Comparison of ENCODE assay signal across 19 cellular contexts in the genomic region with DNA sequence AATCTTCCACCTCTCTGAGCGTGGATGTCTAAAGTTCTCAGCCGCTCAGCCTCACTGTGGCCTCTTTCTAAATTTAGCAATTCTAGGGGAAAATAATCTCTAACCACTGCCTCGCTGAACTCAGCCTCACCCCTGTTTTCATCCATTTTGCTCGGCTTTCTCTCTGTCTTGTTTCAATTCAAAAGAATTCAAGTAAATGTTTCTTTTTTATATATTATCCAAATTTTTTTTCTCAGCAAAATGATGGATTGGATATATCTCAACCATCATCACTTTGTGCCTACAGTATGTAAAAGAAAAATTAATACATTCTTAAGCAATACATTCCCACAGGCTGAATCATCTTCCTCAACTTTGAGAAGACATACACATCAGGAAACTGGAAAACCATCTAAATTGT. TPM values are rescaled to one million over a fixed set of nuclear protein-coding genes. Genes with fewer than 3 reads are reported as not detected.
DNase-seq lines count a peak whose midpoint lies in the region; ATAC-seq and TF ChIP-seq lines count a peak whose summit lies in the region.
"Had no signal": no experiment of that assay in that cellular context is flagged by ENCODE, and none has a peak within 500 bp of the region (broad histone marks: within the 10 kb centered on the region; RNA-seq: fewer than 3 reads in every experiment).

No MANE protein-coding gene starts in this region.

- H3K36me3 ChIP-seq in adipocyte (ENCODE audit: control insufficient read depth, insufficient read depth, low read length, severe bottlenecking) (no peaks in the 10 kb centered on the region), gastrocnemius medialis (no peaks in the 10 kb centered on the region)
- H3K36me3 ChIP-seq: BLaER1 treated with 17β-estradiol and CSF1 and Interleukin-3, amounts not matched to agents 10 nM and 100 nM; right atrium auricular region had no signal

- H3K4me1 ChIP-seq in adipocyte (ENCODE audit: control insufficient read depth, insufficient read depth, low read length) (peaks cover 15% of the 10 kb centered on the region), gastrocnemius medialis (no peaks in the 10 kb centered on the region)
- H3K4me1 ChIP-seq: BLaER1 treated with 17β-estradiol and CSF1 and Interleukin-3, amounts not matched to agents 10 nM and 100 nM; right atrium auricular region had no signal

- ATAC-seq in activated naive CD4-positive, alpha-beta T cell treated with anti-CD3 and anti-CD28 coated beads, Interleukin-2, amount 50 U/mL, for 72 hours: no peak
- no peak for ATAC-seq in gastrocnemius medialis
- ATAC-seq: activated CD8-positive, alpha-beta T cell treated with anti-CD3 and anti-CD28 coated beads for 36 hours; Panc1 had no signal

- H3K9me3 ChIP-seq in adipocyte (ENCODE audit: control insufficient read depth, low read length) (no peaks in the 10 kb centered on the region), gastrocnemius medialis (no peaks in the 10 kb centered on the region)
- H3K9me3 ChIP-seq: BLaER1 treated with 17β-estradiol and CSF1 and Interleukin-3, amounts not matched to agents 10 nM and 100 nM; right atrium auricular region had no signal

- H3K4me3 ChIP-seq in adipocyte (ENCODE audit: low read length) (no peak overlapping the region), fibroblast of mammary gland (ENCODE audit: control insufficient read depth, low read depth, low read length) (no peak overlapping the region), gastrocnemius medialis (no peak overlapping the region)
- H3K4me3 ChIP-seq: BLaER1 treated with 17β-estradiol and CSF1 and Interleukin-3, amounts not matched to agents 10 nM and 100 nM; right atrium auricular region had no signal

- no peak overlapping the region for H3K4me3 Mint-ChIP-seq in activated T-helper 2 cell treated with anti-CD3 and anti-CD28 coated beads, Interferon-gamma antibody, Interleukin-2, Interleukin-4, amounts not matched to agents 10 μg/mL and 5 μg/mL and 100 μg/mL, durations not matched to agents 14 hours and 24 hours and 36 hours (ENCODE audit: low read depth)
- H3K4me3 Mint-ChIP-seq: activated CD8-positive, alpha-beta T cell treated with anti-CD3 and anti-CD28 coated beads for 36 hours; activated naive CD4-positive, alpha-beta T cell treated with anti-CD3 and anti-CD28 coated beads, Interleukin-2, amount 50 U/mL, for 24 hours; type B pancreatic cell had no signal

- no peaks in the 10 kb centered on the region for H3K9me3 Mint-ChIP-seq in activated naive CD4-positive, alpha-beta T cell treated with anti-CD3 and anti-CD28 coated beads, Interleukin-2, amount 50 U/mL, for 72 hours
- no peaks in the 10 kb centered on the region for H3K9me3 Mint-ChIP-seq in activated T-helper 2 cell treated with anti-CD3 and anti-CD28 coated beads, Interferon-gamma antibody, Interleukin-2, Interleukin-4, amounts not matched to agents 10 μg/mL and 5 μg/mL and 100 μg/mL, durations not matched to agents 14 hours and 24 hours and 36 hours
- H3K9me3 Mint-ChIP-seq: activated CD8-positive, alpha-beta T cell treated with anti-CD3 and anti-CD28 coated beads for 36 hours had no signal

- H3K27me3 ChIP-seq in adipocyte (replicated peaks; ENCODE audit: control insufficient read depth, insufficient read depth, low read length): no peaks in the 10 kb centered on the region
- no peaks in the 10 kb centered on the region for H3K27me3 ChIP-seq in gastrocnemius medialis
- H3K27me3 ChIP-seq: BLaER1 treated with 17β-estradiol and CSF1 and Interleukin-3, amounts not matched to agents 10 nM and 100 nM; right atrium auricular region had no signal

- no peak overlapping the region for H3K27ac ChIP-seq in gastrocnemius medialis
- H3K27ac ChIP-seq: BLaER1 treated with 17β-estradiol and CSF1 and Interleukin-3, amounts not matched to agents 10 nM and 100 nM; right atrium auricular region had no signal

- peaks cover 26% of the 10 kb centered on the region for H3K27me3 Mint-ChIP-seq in activated T-helper 2 cell treated with anti-CD3 and anti-CD28 coated beads, Interferon-gamma antibody, Interleukin-2, Interleukin-4, amounts not matched to agents 10 μg/mL and 5 μg/mL and 100 μg/mL, durations not matched to agents 14 hours and 24 hours and 36 hours (ENCODE audit: low read depth)
- H3K27me3 Mint-ChIP-seq: type B pancreatic cell had no signal

- in situ Hi-C loops in gastrocnemius medialis (cut with MboI; ENCODE audit: low sequenced_read_pairs in 4 of 4): no loop called here

- H3K4me1 Mint-ChIP-seq in activated T-helper 2 cell treated with anti-CD3 and anti-CD28 coated beads, Interferon-gamma antibody, Interleukin-2, Interleukin-4, amounts not matched to agents 10 μg/mL and 5 μg/mL and 100 μg/mL, durations not matched to agents 14 hours and 24 hours and 36 hours (ENCODE audit: low read depth): no peaks in the 10 kb centered on the region
- H3K4me1 Mint-ChIP-seq: activated naive CD4-positive, alpha-beta T cell treated with anti-CD3 and anti-CD28 coated beads, Interleukin-2, amount 50 U/mL, for 24 hours had no signal

- no peak overlapping the region for H3K9ac ChIP-seq in adipocyte (ENCODE audit: low read length)
- H3K9ac ChIP-seq: BLaER1 treated with 17β-estradiol and CSF1 and Interleukin-3, amounts not matched to agents 10 nM and 100 nM had no signal

- no peak overlapping the region for H3K27ac Mint-ChIP-seq in activated naive CD4-positive, alpha-beta T cell treated with anti-CD3 and anti-CD28 coated beads, Interleukin-2, amount 50 U/mL, for 72 hours
- H3K27ac Mint-ChIP-seq in activated T-helper 2 cell treated with anti-CD3 and anti-CD28 coated beads, Interferon-gamma antibody, Interleukin-2, Interleukin-4, amounts not matched to agents 10 μg/mL and 5 μg/mL and 100 μg/mL, durations not matched to agents 14 hours and 24 hours and 36 hours: no peak overlapping the region
- H3K27ac Mint-ChIP-seq: activated CD8-positive, alpha-beta T cell treated with anti-CD3 and anti-CD28 coated beads for 36 hours; activated naive CD4-positive, alpha-beta T cell treated with anti-CD3 and anti-CD28 coated beads, Interleukin-2, amount 50 U/mL, for 24 hours; type B pancreatic cell had no signal

- peak; percentile 22 for DNase-seq in A172 (ENCODE audit: low spot score)
- peak; percentile 34 for DNase-seq in HT1080 (ENCODE audit: low read depth)
- DNase-seq in adipocyte (ENCODE audit: low read depth): peak; percentile 55
- peak; percentile 76 for DNase-seq in fibroblast of mammary gland (ENCODE audit: low read depth)
- no peak for DNase-seq in activated gamma-delta T cell treated with Interleukin-2 at 50 U/mL for 16 hours
- DNase-seq in activated naive CD4-positive, alpha-beta T cell treated with anti-CD3 and anti-CD28 coated beads, Interleukin-2, amount 50 U/mL, for 72 hours (ENCODE audit: low spot score in 2 of 2): no peak
- no peak for DNase-seq in gastrocnemius medialis
- no peak for DNase-seq in activated T-helper 2 cell treated with anti-CD3 and anti-CD28 coated beads, Interferon-gamma antibody, Interleukin-2, Interleukin-4, amounts not matched to agents 10 μg/mL and 5 μg/mL and 100 μg/mL, durations not matched to agents 14 hours and 24 hours and 36 hours (ENCODE audit: low spot score)
- DNase-seq: 8988T; activated CD8-positive, alpha-beta T cell treated with anti-CD3 and anti-CD28 coated beads for 36 hours; cortex of kidney; NCI-H2029; stimulated activated CD8-positive, alpha-beta memory T cell treated with anti-CD3 and anti-CD28 coated beads, Interleukin-4, amount 100 ng/mL, for 48 hours; T-helper 9 cell had no signal

- no peaks in the 10 kb centered on the region for H3K36me3 Mint-ChIP-seq in activated naive CD4-positive, alpha-beta T cell treated with anti-CD3 and anti-CD28 coated beads, Interleukin-2, amount 50 U/mL, for 72 hours
- H3K36me3 Mint-ChIP-seq in activated T-helper 2 cell treated with anti-CD3 and anti-CD28 coated beads, Interferon-gamma antibody, Interleukin-2, Interleukin-4, amounts not matched to agents 10 μg/mL and 5 μg/mL and 100 μg/mL, durations not matched to agents 14 hours and 24 hours and 36 hours (ENCODE audit: low read depth): no peaks in the 10 kb centered on the region
- H3K36me3 Mint-ChIP-seq: activated naive CD4-positive, alpha-beta T cell treated with anti-CD3 and anti-CD28 coated beads, Interleukin-2, amount 50 U/mL, for 24 hours; type B pancreatic cell had no signal

- no peak for TF ChIP-seq CTCF in fibroblast of mammary gland (conservative IDR thresholded peaks at IDR 0.05; ENCODE audit: control insufficient read depth, insufficient read depth, low read depth, low read length)
- TF ChIP-seq CTCF in gastrocnemius medialis (IDR thresholded peaks at IDR 0.05 in 4 of 5, conservative IDR thresholded peaks at IDR 0.05 in 1 of 5): no peak

- TF ChIP-seq POLR2A in gastrocnemius medialis (IDR thresholded peaks at IDR 0.05): no peak

- intact Hi-C loops in gastrocnemius medialis (cut with DNase I; ENCODE audit: low total_unique reads): no loop called here
- intact Hi-C loops in activated T-helper 2 cell treated with anti-CD3 and anti-CD28 coated beads, Interferon-gamma antibody, Interleukin-2, Interleukin-4, amounts not matched to agents 10 μg/mL and 5 μg/mL and 100 μg/mL, durations not matched to agents 14 hours and 24 hours and 36 hours (cut with micrococcal nuclease): no loop called here

RNA-seq across cellular contexts. Expression of a gene that starts 24.0 kb away (rescaled TPM):
- total RNA-seq in A172 (2014; rRNA removed; shearing (Covaris generic)): not detected in 2 replicates
- not detected in 2 replicates for total RNA-seq in HT1080 (2014; rRNA removed; shearing (Covaris generic))
- 0.01 and 0.09 TPM in 2 replicates for polyA plus RNA-seq in HT1080 (2015; cell fraction: cytosol; rRNA removed)
- 0.12 and 0.17 TPM in 2 replicates for polyA plus RNA-seq in HT1080 (2015; cell fraction: nucleus; rRNA removed)
- total RNA-seq in activated naive CD4-positive, alpha-beta T cell treated with anti-CD3 and anti-CD28 coated beads, Interleukin-2, amount 50 U/mL, for 72 hours: under 1 TPM in 1 of 2 donors, not detected in 1; 0.10 TPM
- under 1 TPM in 1 of 4 donors, not detected in 3; 0.07 TPM for total RNA-seq in gastrocnemius medialis
- not detected in 2 replicates for total RNA-seq in activated T-helper 2 cell treated with anti-CD3 and anti-CD28 coated beads, Interferon-gamma antibody, Interleukin-2, Interleukin-4, amounts not matched to agents 10 μg/mL and 5 μg/mL and 100 μg/mL, durations not matched to agents 14 hours and 24 hours and 36 hours
- total RNA-seq: activated CD8-positive, alpha-beta T cell treated with anti-CD3 and anti-CD28 coated beads for 36 hours had no signal

Comparison
In these comparisons a context has a peak if more than half of its experiments do, and no peak if none do; other contexts are left out.
1. DNase-seq: peak in A172 (single experiment), HT1080 (single experiment), adipocyte (single experiment) and fibroblast of mammary gland (single experiment); none in activated gamma-delta T cell treated with Interleukin-2 at 50 U/mL for 16 hours (single experiment), activated naive CD4-positive, alpha-beta T cell treated with anti-CD3 and anti-CD28 coated beads, Interleukin-2, amount 50 U/mL, for 72 hours (0 of 2), gastrocnemius medialis (0 of 2) and activated T-helper 2 cell treated with anti-CD3 and anti-CD28 coated beads, Interferon-gamma antibody, Interleukin-2, Interleukin-4, amounts not matched to agents 10 μg/mL and 5 μg/mL and 100 μg/mL, durations not matched to agents 14 hours and 24 hours and 36 hours (single experiment).